9 cellular contexts compared by ENCODE assay signal in genomic region chr16:70453117-70453890, GRCh38. TPM values are rescaled to one million over a fixed set of nuclear protein-coding genes. Genes with fewer than 3 reads are reported as not detected.
A peak's percentile ranks its signal among the peaks of the same experiment; 100 is the strongest.
DNase-seq lines count a peak whose midpoint lies in the region; ATAC-seq and TF ChIP-seq lines count a peak whose summit lies in the region.
"Had no signal": no experiment of that assay in that cellular context is flagged by ENCODE, and none has a peak within 500 bp of the region (broad histone marks: within the 10 kb centered on the region; RNA-seq: fewer than 3 reads in every experiment).

No MANE protein-coding gene starts in this region.

- no peak for TF ChIP-seq POLR2A in esophagus squamous epithelium (IDR thresholded peaks at IDR 0.05)

- H3K27ac Mint-ChIP-seq in CD8-positive, alpha-beta memory T cell = peak overlapping the region in 6 of 8 donors; percentile 56 to 92 (median 90)
- peak overlapping the region; percentile 92 for H3K27ac Mint-ChIP-seq in osteocyte (ENCODE audit: unreplicated experiment)

- peak overlapping the region; percentile 86 to 96 (median 93) for H3K4me3 Mint-ChIP-seq in CD8-positive, alpha-beta memory T cell
- H3K4me3 Mint-ChIP-seq in osteocyte (ENCODE audit: unreplicated experiment) = peak overlapping the region; percentile 77

- intact Hi-C loops in Panc1 (cut with micrococcal nuclease; ENCODE audit: unreplicated experiment) (loop anchor here (10.0 kb wide), 1 partner anchor 59 kb away; no protein-coding TSS in a partner anchor), esophagus squamous epithelium (cut with DNase I) (loop anchor here (10.0 kb wide), 1 partner anchor 79 kb away; no protein-coding TSS in a partner anchor)

- H3K27me3 ChIP-seq in CD8-positive, alpha-beta memory T cell (ENCODE audit: insufficient read depth, low read length, poor library complexity, severe bottlenecking) = no peaks in the 10 kb centered on the region
- H3K27me3 ChIP-seq in Panc1 (ENCODE audit: control insufficient read depth, insufficient read depth, low read length) (no peaks in the 10 kb centered on the region), esophagus squamous epithelium (peaks cover 0 to 7% (median 0%) of the 10 kb centered on the region in 4 donors)

- H3K36me3 ChIP-seq in CD8-positive, alpha-beta memory T cell (ENCODE audit: insufficient read depth, low read length) = no peaks in the 10 kb centered on the region
- H3K36me3 ChIP-seq in Panc1 (ENCODE audit: control insufficient read depth, insufficient read depth, low read length) (peaks cover 4% of the 10 kb centered on the region; the same call in 1 of the 2 replicates), esophagus squamous epithelium (no peaks in the 10 kb centered on the region)

- TF ChIP-seq CTCF in Panc1 (IDR thresholded peaks at IDR 0.05) (no peak), esophagus squamous epithelium (IDR thresholded peaks at IDR 0.05) (no peak), osteocyte (IDR thresholded peaks at IDR 0.05) (no peak)

- in situ Hi-C loops in Panc1 (cut with HindIII; ENCODE audit: low pct_unique_long_range_greater_than_20kb, low sequenced_read_pairs) = no loop called here

- H3K27ac ChIP-seq in CD8-positive, alpha-beta memory T cell (ENCODE audit: low read depth, low read length) = peak overlapping the region; percentile 83
- H3K27ac ChIP-seq in Panc1 (ENCODE audit: low read length) (peak overlapping the region; percentile 96), esophagus squamous epithelium (peak overlapping the region in 3 of 4 donors; percentile 96 to 98 (median 97))

- H3K27me3 Mint-ChIP-seq in CD8-positive, alpha-beta memory T cell = peaks cover 0 to 2% of the 10 kb centered on the region in 2 donors
- H3K27me3 Mint-ChIP-seq in osteocyte (ENCODE audit: unreplicated experiment) = no peaks in the 10 kb centered on the region

- ATAC-seq in Panc1 (no peak), HG03097 (IDR thresholded peaks at IDR 0.05; ENCODE audit: low FRiP score, unreplicated experiment) (no peak)

- DNase-seq in CD8-positive, alpha-beta memory T cell = no peak
- DNase-seq in Panc1 (ENCODE audit: low read depth, low spot score) (no peak), esophagus squamous epithelium (lab: John Stamatoyannopoulos, UW) (no peak), osteocyte (ENCODE audit: extremely low spot score, unreplicated experiment) (no peak), SIG-M5 (lab: John Stamatoyannopoulos, UW) (no peak), GM19240 (ENCODE audit: insufficient read length, low spot score) (no peak)
- no peak for DNase-seq in stimulated activated CD4-positive, alpha-beta T cell treated with anti-CD3 and anti-CD28 coated beads, Interleukin-15, amount 100 ng/mL, for 24 hours
- DNase-seq: NCI-H446 treated with DMSO at 0.1 percent for 48 hours had no signal

- POLR2A ChIA-PET in CD8-positive, alpha-beta memory T cell (lab: Charles Lee) = interaction anchor here (0.7 to 2.2 kb wide), 9 partner anchors 16 to 165 kb away, joined by 3 to 9 read pairs (median 7); partner anchors contain the start of genes AARS1 and DDX19A
- POLR2A ChIA-PET in Panc1 (lab: Charles Lee) = interaction anchor here (0.6 to 0.7 kb wide), 5 partner anchors 11 to 1764 kb away, joined by 5 to 11 read pairs (median 7); no protein-coding TSS in a partner anchor

- H3K9me3 ChIP-seq in CD8-positive, alpha-beta memory T cell (ENCODE audit: low read length) = no peaks in the 10 kb centered on the region
- H3K9me3 ChIP-seq in Panc1 (ENCODE audit: control insufficient read depth, insufficient read depth, low read depth, low read length) (no peaks in the 10 kb centered on the region), esophagus squamous epithelium (no peaks in the 10 kb centered on the region)

- H3K4me3 ChIP-seq in CD8-positive, alpha-beta memory T cell (ENCODE audit: low read length) = peak overlapping the region; percentile 99
- H3K4me3 ChIP-seq in Panc1 (ENCODE audit: low read depth in 2 of 2, low read length in 2 of 2) = peak overlapping the region; percentile 78 to 84
- peak overlapping the region; percentile 75 to 98 (median 92) for H3K4me3 ChIP-seq in esophagus squamous epithelium

- BruUV-seq in Panc1 (replicated peaks; lab: Mats Ljungman, UMichigan) = no TSS peak

- H3K36me3 Mint-ChIP-seq in CD8-positive, alpha-beta memory T cell = peaks cover 0 to 4% (median 0%) of the 10 kb centered on the region in 3 donors
- no peaks in the 10 kb centered on the region for H3K36me3 Mint-ChIP-seq in osteocyte (ENCODE audit: unreplicated experiment)

- WGBS in esophagus squamous epithelium, 2 donors = 93 to 98% methylated on average over 10 to 11 of the region's 11 CpGs

- H3K4me1 ChIP-seq in CD8-positive, alpha-beta memory T cell (ENCODE audit: insufficient read depth, low read length) = peaks cover 12% of the 10 kb centered on the region
- H3K4me1 ChIP-seq in Panc1 (ENCODE audit: control insufficient read depth, insufficient read depth, low read length) (peaks cover 5% of the 10 kb centered on the region), esophagus squamous epithelium (peaks cover 7 to 22% (median 15%) of the 10 kb centered on the region in 3 donors)

- CTCF ChIA-PET in CD8-positive, alpha-beta memory T cell (lab: Charles Lee) = interaction anchor here (0.8 to 2.1 kb wide), 9 partner anchors 12 to 106 kb away, joined by 3 to 10 read pairs (median 5); partner anchors contain the start of genes DDX19A and ST3GAL2
- CTCF ChIA-PET in Panc1 (lab: Charles Lee) = no interaction called here

- no peaks in the 10 kb centered on the region for H3K9me3 Mint-ChIP-seq in CD8-positive, alpha-beta memory T cell
- no peaks in the 10 kb centered on the region for H3K9me3 Mint-ChIP-seq in osteocyte (ENCODE audit: unreplicated experiment)

- H3K4me1 Mint-ChIP-seq in CD8-positive, alpha-beta memory T cell = peaks cover 15 to 34% (median 25%) of the 10 kb centered on the region in 3 donors
- peaks cover 12% of the 10 kb centered on the region for H3K4me1 Mint-ChIP-seq in osteocyte (ENCODE audit: unreplicated experiment)

RNA-seq across cellular contexts. Expression of gene FCSK, which starts 1.1 kb away (rescaled TPM):
- 10 to 100 TPM; 15.1 to 16.9 TPM for total RNA-seq in CD8-positive, alpha-beta memory T cell
- polyA plus RNA-seq in CD8-positive, alpha-beta memory T cell = 7.8 TPM
- total RNA-seq in Panc1 (2021; ENCODE audit: unreplicated experiment) (16.9 TPM), esophagus squamous epithelium (10 to 100 TPM; 10.2 to 13.0 (median 11.0) TPM), osteocyte (16.8 and 18.4 TPM in 2 replicates)
- polyA plus RNA-seq in Panc1 (2012; ENCODE audit: insufficient read length) = 17.4 TPM

RNA-seq across cellular contexts. Expression of gene ST3GAL2, which starts 14.4 kb away (rescaled TPM):
- total RNA-seq in CD8-positive, alpha-beta memory T cell = 10 to 100 TPM; 24.2 to 24.8 TPM
- 20.1 TPM for polyA plus RNA-seq in CD8-positive, alpha-beta memory T cell
- total RNA-seq in Panc1 (2021; ENCODE audit: unreplicated experiment) (84.2 TPM), esophagus squamous epithelium (1 to 10 TPM in 3 of 4 donors, under 1 TPM in 1; 0.80 to 6.5 (median 3.0) TPM), osteocyte (66.5 and 67.6 TPM in 2 replicates)
- 64.2 TPM for polyA plus RNA-seq in Panc1 (2012; ENCODE audit: insufficient read length)
